ENCODE assay signal across 23 cellular contexts in genomic region chr4:55291227-55291629, GRCh38.
DNase-seq lines count a peak whose midpoint lies in the region; ATAC-seq and TF ChIP-seq lines count a peak whose summit lies in the region.
"Had no signal": no experiment of that assay in that cellular context is flagged by ENCODE, and none has a peak within 500 bp of the region (broad histone marks: within the 10 kb centered on the region; RNA-seq: fewer than 3 reads in every experiment).

No MANE protein-coding gene starts in this region.

- ATAC-seq in GM18858 (IDR thresholded peaks at IDR 0.05; ENCODE audit: unreplicated experiment) = no peak
- no peak for ATAC-seq in HG03354 (IDR thresholded peaks at IDR 0.05; ENCODE audit: poor library complexity, severe bottlenecking, unreplicated experiment)
- ATAC-seq in HG03196 (IDR thresholded peaks at IDR 0.05; ENCODE audit: unreplicated experiment) = no peak
- no peak for ATAC-seq in HG03469 (IDR thresholded peaks at IDR 0.05; ENCODE audit: unreplicated experiment)
- ATAC-seq: K562, natural killer cell had no signal

- no peaks in the 10 kb centered on the region for H3K36me3 Mint-ChIP-seq in nephron (ENCODE audit: low read depth)
- H3K36me3 Mint-ChIP-seq: natural killer cell had no signal

- DNase-seq in AG10803 (ENCODE audit: low read depth) = peak; percentile 6
- peak; percentile 4 for DNase-seq in amniotic epithelial cell (ENCODE audit: low read depth)
- DNase-seq in fibroblast of the conjunctiva (ENCODE audit: low read depth) = peak; percentile 16
- DNase-seq: activated CD4-positive, alpha-beta T cell treated with anti-CD3 and anti-CD28 coated beads, Interleukin-2, amount 50 U/mL, for 1 hour; activated CD8-positive, alpha-beta memory T cell treated with anti-CD3 and anti-CD28 coated beads, Interleukin-2, amount 50 U/mL, for 48 hours; activated effector memory CD4-positive, alpha-beta T cell treated with Interleukin-2 at 50 U/mL for 16 hours; DMS53; mesendoderm; MV-4-11; natural killer cell; NCI-H187; NCI-H226; NK-92 treated with Interleukin-12 subunit alpha and Interleukin-12 subunit beta, amount 100 ng/mL, for 24 hours; small intestine; stimulated activated CD4-positive, alpha-beta T cell treated with anti-CD3 and anti-CD28 coated beads, Interleukin-4, amount 100 ng/mL, for 4 hours; substantia nigra had no signal

- no peaks in the 10 kb centered on the region for H3K9me3 Mint-ChIP-seq in nephron
- H3K9me3 Mint-ChIP-seq: natural killer cell had no signal

- no peak for TF ChIP-seq CTCF in AG10803 (conservative IDR thresholded peaks at IDR 0.05; ENCODE audit: low read length)
- no peak for TF ChIP-seq CTCF in nephron (IDR thresholded peaks at IDR 0.05; ENCODE audit: unreplicated experiment in 3 of 3)

- H3K27me3 Mint-ChIP-seq in nephron (ENCODE audit: low read depth) = no peaks in the 10 kb centered on the region

- H3K4me1 Mint-ChIP-seq in nephron = peaks cover 26% of the 10 kb centered on the region
- H3K4me1 Mint-ChIP-seq: natural killer cell had no signal

- H3K4me3 ChIP-seq in AG10803 (ENCODE audit: low read length) = no peak overlapping the region
- H3K4me3 ChIP-seq: K562, uterus had no signal

- no peak overlapping the region for H3K4me3 Mint-ChIP-seq in nephron
- H3K4me3 Mint-ChIP-seq: natural killer cell had no signal

- H3K27ac Mint-ChIP-seq in nephron = peak overlapping the region in 2 of 3 experiments; percentile 8 to 64
- H3K27ac Mint-ChIP-seq: natural killer cell had no signal
